Comparison of ENCODE assay signal across 14 cellular contexts in the genomic region with DNA sequence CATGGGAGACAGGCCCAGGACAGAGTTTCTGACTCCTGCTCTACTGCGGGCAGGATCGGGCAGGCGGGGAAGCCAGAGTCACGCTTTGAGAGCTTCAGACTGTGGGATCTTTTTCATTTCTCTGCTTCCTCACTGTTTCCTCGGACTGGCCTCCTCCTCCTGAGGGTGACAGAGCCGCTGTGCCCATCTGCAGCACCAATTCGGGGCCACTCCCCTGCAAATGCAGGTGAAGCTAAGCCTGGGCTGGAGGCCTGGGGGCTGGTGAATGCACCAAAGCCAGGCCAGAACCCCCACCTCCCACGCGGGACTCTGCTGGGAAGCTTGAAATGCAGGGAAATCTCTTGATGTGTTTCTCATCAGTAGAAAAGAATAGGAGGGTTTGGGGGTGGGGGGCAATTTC.
DNase-seq lines count a peak whose midpoint lies in the region; ATAC-seq, FAIRE-seq and TF ChIP-seq lines count a peak whose summit lies in the region.
"Had no signal": no experiment of that assay in that cellular context is flagged by ENCODE, and none has a peak within 500 bp of the region (broad histone marks: within the 10 kb centered on the region; RNA-seq: fewer than 3 reads in every experiment).

No MANE protein-coding gene starts in this region.

- CTCF ChIA-PET in H1 (lab: Charles Lee; ENCODE audit: partially characterized antibody) = interaction anchor here (0.8 to 1.7 kb wide), 5 partner anchors 9 to 288 kb away, joined by 3 read pairs; no protein-coding TSS in a partner anchor

- peak overlapping the region; percentile 60; the same call in 1 of the 2 replicates for H4K8ac ChIP-seq in H1 (ENCODE audit: extremely low read depth, insufficient read depth, low read length)

- no peak overlapping the region for H3K14ac ChIP-seq in H1 (ENCODE audit: insufficient read length)

- no peak overlapping the region for H2BK20ac ChIP-seq in H1 (ENCODE audit: low read length)

- H3K27ac ChIP-seq in right atrium auricular region (peak overlapping the region; percentile 38 to 45), H1 (ENCODE audit: low read depth, low read length) (peak overlapping the region; percentile 53), uterus (peak overlapping the region; percentile 70 to 82)
- H3K27ac ChIP-seq: parathyroid adenoma had no signal

- POLR2A ChIA-PET in H1 (lab: Charles Lee; ENCODE audit: partially characterized antibody) = interaction anchor here (0.7 to 1.6 kb wide), 8 partner anchors 9 to 63 kb away, joined by 3 to 5 read pairs (median 3); no protein-coding TSS in a partner anchor

- no peak overlapping the region for H3K23ac ChIP-seq in H1 (ENCODE audit: insufficient read length)

- no peak overlapping the region for H3K4me2 ChIP-seq in H1 (ENCODE audit: insufficient read depth in 1 of 2, low read depth in 2 of 2, low read length in 2 of 2)
- H3K4me2 ChIP-seq: SK-N-SH had no signal

- H3K36me3 Mint-ChIP-seq in naive B cell = peaks cover 0 to 6% of the 10 kb centered on the region in 2 donors

- H3K9ac ChIP-seq in H1 (replicated peaks in 1 of 4; ENCODE audit: extremely low read depth in 1 of 4, low read depth in 3 of 4, low read length in 3 of 4) = no peak overlapping the region
- H3K9ac ChIP-seq: parathyroid adenoma, SK-N-SH had no signal

- H2BK12ac ChIP-seq in H1 (ENCODE audit: low read depth, low read length) = peak overlapping the region; percentile 44; the same call in 1 of the 2 replicates

- H4K5ac ChIP-seq in H1 (ENCODE audit: insufficient read length, low read depth, low read length) = peak overlapping the region; percentile 8

- H3K4me1 ChIP-seq in right atrium auricular region = peaks cover 0 to 36% of the 10 kb centered on the region in 2 donors
- H3K4me1 ChIP-seq in H1 (replicated peaks in 1 of 4; ENCODE audit: control insufficient read depth in 3 of 4, insufficient read depth in 4 of 4, low read length in 3 of 4) = peaks cover 6 to 24% (median 23%) of the 10 kb centered on the region in 4 experiments
- peaks cover 0 to 9% of the 10 kb centered on the region in 2 donors for H3K4me1 ChIP-seq in uterus

- no peak overlapping the region for H2BK120ac ChIP-seq in H1 (replicated peaks; ENCODE audit: low read depth, low read length)

- H3K36me3 ChIP-seq in right atrium auricular region (no peaks in the 10 kb centered on the region), H1 (ENCODE audit: control insufficient read depth in 2 of 4, insufficient read depth in 4 of 4, low read length in 3 of 4) (peaks cover 0 to 10% (median 0%) of the 10 kb centered on the region in 4 experiments; a peak in 1 of 8 replicates), uterus (no peaks in the 10 kb centered on the region)

- no peak overlapping the region for H4K91ac ChIP-seq in H1 (replicated peaks; ENCODE audit: insufficient read length, low read length)

- H2AFZ ChIP-seq in H1 (ENCODE audit: low read length) = no peak overlapping the region
- H2AFZ ChIP-seq: parathyroid adenoma had no signal

- no peaks in the 10 kb centered on the region for H3K23me2 ChIP-seq in H1 (ENCODE audit: low read depth, low read length)

- H3K4me3 ChIP-seq in right atrium auricular region (no peak overlapping the region), H1 (ENCODE audit: extremely low read depth in 1 of 4, insufficient read depth in 2 of 4, low read depth in 3 of 4, low read length in 4 of 4) (no peak overlapping the region), uterus (no peak overlapping the region)

- H3K27me3 ChIP-seq in right atrium auricular region = no peaks in the 10 kb centered on the region
- H3K27me3 ChIP-seq in H1 (replicated peaks in 1 of 4; ENCODE audit: control insufficient read depth in 3 of 4, extremely low read depth in 1 of 4, insufficient read depth in 3 of 4, low read length in 3 of 4) = no peaks in the 10 kb centered on the region
- no peaks in the 10 kb centered on the region for H3K27me3 ChIP-seq in uterus

- no peak for TF ChIP-seq RAD21 in H1 (IDR thresholded peaks at IDR 0.05 in 1 of 2, conservative IDR thresholded peaks at IDR 0.05 in 1 of 2; ENCODE audit: low read depth in 2 of 2, low read length in 2 of 2)

- peaks cover 1 to 2% of the 10 kb centered on the region in 2 experiments for H4K20me1 ChIP-seq in H1 (replicated peaks in 1 of 2; ENCODE audit: control insufficient read depth in 1 of 2, insufficient read depth in 2 of 2, low read length in 2 of 2)

- H3K79me2 ChIP-seq in H1 (ENCODE audit: control insufficient read depth in 1 of 2, insufficient read depth in 2 of 2, low read length in 2 of 2) = peaks cover 0 to 95% of the 10 kb centered on the region in 2 experiments; a peak in 3 of 4 replicates
- H3K79me2 ChIP-seq: parathyroid adenoma had no signal

- H3K56ac ChIP-seq in H1 (replicated peaks; ENCODE audit: insufficient read length, low read depth, low read length) = no peak overlapping the region

- TF ChIP-seq POLR2A in H1 (IDR thresholded peaks at IDR 0.05; ENCODE audit: control extremely low read depth in 1 of 2, low read depth in 2 of 2, low read length in 2 of 2) (no peak), uterus (IDR thresholded peaks at IDR 0.05) (no peak)

- H3K27me3 Mint-ChIP-seq in naive B cell = no peaks in the 10 kb centered on the region
- H3K27me3 Mint-ChIP-seq: activated naive CD8-positive, alpha-beta T cell treated with anti-CD3 and anti-CD28 coated beads, Interleukin-2, amount 10 ng/mL, durations not matched to agents 7 days and 5 days had no signal

- peak overlapping the region in 5 of 6 donors; percentile 24 to 84 (median 61) for H3K27ac Mint-ChIP-seq in naive B cell
- H3K27ac Mint-ChIP-seq: activated naive CD8-positive, alpha-beta T cell treated with anti-CD3 and anti-CD28 coated beads, Interleukin-2, amount 10 ng/mL, durations not matched to agents 7 days and 5 days had no signal

- peak overlapping the region in 1 of 8 donors; percentile 39 for H3K4me3 Mint-ChIP-seq in naive B cell
- H3K4me3 Mint-ChIP-seq: activated naive CD8-positive, alpha-beta T cell treated with anti-CD3 and anti-CD28 coated beads, Interleukin-2, amount 10 ng/mL, durations not matched to agents 7 days and 5 days had no signal

- 85% methylated on average over 9 of the region's 9 CpGs; no CpG with 5 or more reads in 1 of the 2 experiments for WGBS in H1 (ENCODE audit: extremely low coverage in 1 of 2, insufficient coverage in 1 of 2, insufficient read length in 1 of 2, insufficient replicate concordance in 2 of 2, low coverage in 1 of 2, low lambda C conversion rate in 2 of 2, missing lambda C conversion rate in 1 of 2), 2 experiments

- no peak overlapping the region for H3K4ac ChIP-seq in H1 (replicated peaks; ENCODE audit: insufficient read length, low read depth, low read length)

- no peak for TF ChIP-seq EP300 in H1 (IDR thresholded peaks at IDR 0.05; ENCODE audit: borderline replicate concordance in 1 of 2, low read depth in 2 of 2, low read length in 2 of 2)

- no peak for TF ChIP-seq CTCF in right atrium auricular region (IDR thresholded peaks at IDR 0.05)
- TF ChIP-seq CTCF in H1 (IDR thresholded peaks at IDR 0.05; ENCODE audit: control extremely low read depth in 1 of 3, insufficient read depth in 1 of 3, low read depth in 1 of 3, low read length in 3 of 3) = no peak
- no peak for TF ChIP-seq CTCF in uterus (IDR thresholded peaks at IDR 0.05)

- no peak overlapping the region for H2BK15ac ChIP-seq in H1 (ENCODE audit: low read length)

- intact Hi-C loops in Right ventricle myocardium inferior (cut with DNase I) = no loop called here
- intact Hi-C loops in uterus (cut with DNase I; ENCODE audit: low total_unique reads) = no loop called here

- no peak for FAIRE-seq in H1 (lab: Jason Lieb, UNC)
- FAIRE-seq: endometrium had no signal

- ATAC-seq in Right ventricle myocardium inferior (no peak), naive B cell (ENCODE audit: low read depth in 2 of 2) (no peak)

- DNase-seq in right atrium auricular region (ENCODE audit: low spot score) (no peak), Right ventricle myocardium inferior (ENCODE audit: missing footprints) (no peak), H1 (ENCODE audit: low read depth in 1 of 2, low spot score in 2 of 2) (no peak), naive B cell (no peak), uterus (no peak), MV-4-11 (lab: John Stamatoyannopoulos, UW) (no peak), kidney glomerular epithelial cell (lab: John Stamatoyannopoulos, UW) (no peak), foreskin melanocyte (no peak)
- DNase-seq: activated CD4-positive, alpha-beta T cell treated with anti-CD3 and anti-CD28 coated beads for 4 hours; activated naive CD8-positive, alpha-beta T cell treated with anti-CD3 and anti-CD28 coated beads, Interleukin-2, amount 10 ng/mL, durations not matched to agents 7 days and 5 days; AML-193; SK-N-SH had no signal

- H2BK5ac ChIP-seq in H1 (ENCODE audit: low read depth, low read length) = peak overlapping the region; percentile 26

- peaks cover 5% of the 10 kb centered on the region for H3K79me1 ChIP-seq in H1 (ENCODE audit: low read depth, low read length)

- H3K18ac ChIP-seq in H1 (ENCODE audit: extremely low read depth, low read length) = peak overlapping the region; percentile 57

- no peaks in the 10 kb centered on the region for H3K9me3 Mint-ChIP-seq in naive B cell
- H3K9me3 Mint-ChIP-seq: activated naive CD8-positive, alpha-beta T cell treated with anti-CD3 and anti-CD28 coated beads, Interleukin-2, amount 10 ng/mL, durations not matched to agents 7 days and 5 days had no signal

- no peak overlapping the region; the same call in 1 of the 2 replicates for H2AK5ac ChIP-seq in H1 (ENCODE audit: low read depth, low read length)

- peaks cover 33 to 64% (median 45%) of the 10 kb centered on the region in 3 donors for H3K4me1 Mint-ChIP-seq in naive B cell

- H3K9me3 ChIP-seq in right atrium auricular region = no peaks in the 10 kb centered on the region
- H3K9me3 ChIP-seq in H1 (ENCODE audit: insufficient read depth in 2 of 2, low read depth in 1 of 2, low read length in 1 of 2) = no peaks in the 10 kb centered on the region
- H3K9me3 ChIP-seq in uterus = no peaks in the 10 kb centered on the region
- H3K9me3 ChIP-seq: SK-N-SH had no signal

TF ChIP-seq in H1, 55 proteins besides CTCF, POLR2A, EP300 and RAD21 (continues in another document):
- TF ChIP-seq CBX8 (IDR thresholded peaks at IDR 0.05; ENCODE audit: borderline replicate concordance, low read depth, low read length) = no peak
- no peak for TF ChIP-seq USF2 (IDR thresholded peaks at IDR 0.05; ENCODE audit: low read length)
- TF ChIP-seq BCL11A (IDR thresholded peaks at IDR 0.05; ENCODE audit: low read depth in 2 of 2, low read length in 2 of 2) = no peak
- no peak for TF ChIP-seq NRF1 (IDR thresholded peaks at IDR 0.05; ENCODE audit: low read depth, low read length)
- no peak for TF ChIP-seq SAP30 (IDR thresholded peaks at IDR 0.05; ENCODE audit: insufficient read depth, insufficient replicate concordance, low read length)
- TF ChIP-seq SIN3A (conservative IDR thresholded peaks at IDR 0.05 in 1 of 2, IDR thresholded peaks at IDR 0.05 in 1 of 2; ENCODE audit: low read depth in 1 of 2, low read length in 2 of 2) = no peak
